Comparison of ENCODE assay signal across 1 cellular context in the genomic region with DNA sequence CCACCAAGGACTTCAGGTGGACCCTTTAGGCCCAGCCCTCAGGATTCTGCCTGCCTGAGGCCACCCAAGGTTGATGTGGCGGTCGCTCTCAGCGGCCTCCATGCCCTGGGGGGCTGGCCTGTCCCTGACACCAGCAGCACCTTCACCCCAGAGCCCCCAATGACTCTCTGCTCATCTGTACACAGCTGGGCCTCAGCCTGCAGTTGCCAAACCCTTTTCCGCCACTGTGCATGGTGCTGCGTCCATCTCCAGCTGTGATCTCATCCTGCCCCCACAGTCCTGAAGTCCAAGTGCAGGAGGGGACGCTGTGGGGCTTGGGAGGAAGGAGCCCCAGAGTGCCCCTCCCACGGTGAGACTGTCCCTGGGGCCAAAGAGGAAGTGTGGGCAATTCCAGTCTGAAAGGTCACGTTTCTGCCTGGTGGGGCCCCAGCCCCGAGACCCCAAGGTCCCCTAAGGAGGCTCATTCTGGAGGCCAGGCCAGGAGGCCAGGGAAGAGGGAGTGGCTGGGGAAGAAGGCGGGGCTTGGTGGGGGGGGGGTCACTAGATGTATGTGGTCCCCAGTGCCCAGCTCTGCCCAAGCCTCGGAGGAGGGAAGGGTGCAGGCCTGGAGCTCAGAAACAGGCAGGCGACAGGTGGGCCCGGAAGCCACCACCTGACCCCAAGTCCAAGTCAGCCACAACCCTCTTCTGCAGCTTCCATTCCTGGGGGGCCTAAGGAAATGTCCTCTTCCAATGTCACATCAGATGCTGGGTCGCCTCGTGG.
TF ChIP-seq lines count a peak whose summit lies in the region.

No MANE protein-coding gene starts in this region.

TF ChIP-seq in HepG2, 621 proteins besides CTCF, POLR2A, EP300 and RAD21:
- TF ChIP-seq ZNF121 (CRISPR knock-in tag; IDR thresholded peaks at IDR 0.05) (no peak), PHF21A (CRISPR knock-in tag; IDR thresholded peaks at IDR 0.05) (no peak), ARHGAP35 (CRISPR knock-in tag; IDR thresholded peaks at IDR 0.05; ENCODE audit: borderline replicate concordance) (no peak), RNF219 (CRISPR knock-in tag; IDR thresholded peaks at IDR 0.05) (no peak), TEAD3 (CRISPR knock-in tag; optimal IDR thresholded peaks at IDR 0.05; ENCODE audit: borderline replicate concordance) (no peak), SALL2 (CRISPR knock-in tag; IDR thresholded peaks at IDR 0.05) (no peak), KLF12 (CRISPR knock-in tag; IDR thresholded peaks at IDR 0.05; ENCODE audit: borderline replicate concordance) (no peak)
- TF ChIP-seq, protein P1, sequence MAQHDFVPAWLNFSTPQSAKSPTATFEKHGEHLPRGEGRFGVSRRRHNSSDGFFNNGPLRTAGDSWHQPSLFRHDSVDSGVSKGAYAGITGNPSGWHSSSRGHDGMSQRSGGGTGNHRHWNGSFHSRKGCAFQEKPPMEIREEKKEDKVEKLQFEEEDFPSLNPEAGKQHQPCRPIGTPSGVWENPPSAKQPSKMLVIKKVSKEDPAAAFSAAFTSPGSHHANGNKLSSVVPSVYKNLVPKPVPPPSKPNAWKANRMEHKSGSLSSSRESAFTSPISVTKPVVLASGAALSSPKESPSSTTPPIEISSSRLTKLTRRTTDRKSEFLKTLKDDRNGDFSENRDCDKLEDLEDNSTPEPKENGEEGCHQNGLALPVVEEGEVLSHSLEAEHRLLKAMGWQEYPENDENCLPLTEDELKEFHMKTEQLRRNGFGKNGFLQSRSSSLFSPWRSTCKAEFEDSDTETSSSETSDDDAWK (CRISPR knock-in tag; IDR thresholded peaks at IDR 0.05), result no peak
TF ChIP-seq in HepG2: peak in this region for 0.
